2 cellular contexts compared by ENCODE assay signal in genomic region chr20:12979713-12980112, GRCh38. TPM values are rescaled to one million over a fixed set of nuclear protein-coding genes. Genes with fewer than 3 reads are reported as not detected.
"Had no signal": no experiment of that assay in that cellular context is flagged by ENCODE, and none has a peak within 500 bp of the region (broad histone marks: within the 10 kb centered on the region; RNA-seq: fewer than 3 reads in every experiment).

No MANE protein-coding gene starts in this region.

RNA-seq across cellular contexts. Expression of gene SPTLC3, which starts 29.1 kb away (rescaled TPM):
- total RNA-seq: OCI-LY7, SJCRH30 had no signal
